In the genomic region with DNA sequence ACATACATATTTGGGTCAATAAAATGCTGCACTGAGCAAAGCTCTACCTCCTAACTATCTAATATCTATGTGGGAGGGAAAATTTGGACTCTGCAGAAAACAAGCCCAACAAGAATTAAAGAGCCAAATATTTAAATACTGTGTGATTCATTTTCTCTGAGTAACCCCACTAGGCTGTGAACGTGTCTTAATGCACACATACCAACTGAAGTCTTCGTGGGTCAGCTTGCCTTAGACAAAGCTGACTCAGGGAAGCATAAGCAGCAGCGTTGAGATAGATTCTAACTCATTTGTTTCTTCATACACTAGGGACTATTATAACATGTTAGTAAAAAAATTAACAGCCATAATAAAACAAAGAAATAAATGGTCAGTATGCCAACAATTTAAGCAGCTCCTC, we compare ENCODE assay signal across 14 cellular contexts.
A peak's percentile ranks its signal among the peaks of the same experiment; 100 is the strongest.
DNase-seq lines count a peak whose midpoint lies in the region; TF ChIP-seq lines count a peak whose summit lies in the region.
"Had no signal": no experiment of that assay in that cellular context is flagged by ENCODE, and none has a peak within 500 bp of the region (broad histone marks: within the 10 kb centered on the region; RNA-seq: fewer than 3 reads in every experiment).

No MANE protein-coding gene starts in this region.

- TF ChIP-seq CTCF in glutamatergic neuron (IDR thresholded peaks at IDR 0.05; ENCODE audit: partially characterized antibody, unreplicated experiment) = no peak

- DNase-seq in EH (ENCODE audit: low read depth) (peak; percentile 94), RKO (ENCODE audit: low spot score) (peak; percentile 46), epithelial cell of prostate (ENCODE audit: low read depth, low spot score) (peak; percentile 84), renal cortical epithelial cell (ENCODE audit: low read depth) (peak; percentile 64), superior temporal gyrus (ENCODE audit: extremely low spot score) (no peak), NCI-H1417 treated with DMSO at 0.1 percent for 48 hours (lab: John Stamatoyannopoulos, UW) (no peak), glutamatergic neuron (no peak)
- no peak for DNase-seq in activated T-cell treated with anti-CD3 and anti-CD28 coated beads, Interleukin-2, amount 50 U/mL, for 1 hour
- DNase-seq: activated naive CD8-positive, alpha-beta T cell treated with anti-CD3 and anti-CD28 coated beads, Interleukin-2, amount 50 U/mL, for 24 hours; CD8-positive, alpha-beta memory T cell; effector CD8-positive, alpha-beta T cell; NCI-H446; stimulated activated CD4-positive, alpha-beta T cell treated with anti-CD3 and anti-CD28 coated beads, Interleukin-2, amount 100 ng/mL, for 48 hours; stimulated activated naive B cell treated with anti-CD40 and anti-IgM and Interleukin-4, amounts not matched to agents 10 μg/mL and 1 μg/mL and 100 μg/mL, for 72 hours had no signal

- no peaks in the 10 kb centered on the region for H3K9me3 Mint-ChIP-seq in glutamatergic neuron (ENCODE audit: unreplicated experiment)
- H3K9me3 Mint-ChIP-seq: stimulated activated naive B cell treated with anti-CD40 and anti-IgM and Interleukin-4, amounts not matched to agents 10 μg/mL and 1 μg/mL and 100 μg/mL, for 72 hours had no signal

- no peak overlapping the region for H3K4me3 Mint-ChIP-seq in glutamatergic neuron (ENCODE audit: unreplicated experiment)
- H3K4me3 Mint-ChIP-seq: activated naive CD8-positive, alpha-beta T cell treated with anti-CD3 and anti-CD28 coated beads, Interleukin-2, amount 50 U/mL, for 24 hours; CD8-positive, alpha-beta memory T cell; stimulated activated naive B cell treated with anti-CD40 and anti-IgM and Interleukin-4, amounts not matched to agents 10 μg/mL and 1 μg/mL and 100 μg/mL, for 72 hours had no signal

- H3K27me3 Mint-ChIP-seq in glutamatergic neuron (ENCODE audit: unreplicated experiment) = no peaks in the 10 kb centered on the region
- H3K27me3 Mint-ChIP-seq: activated naive CD8-positive, alpha-beta T cell treated with anti-CD3 and anti-CD28 coated beads, Interleukin-2, amount 50 U/mL, for 24 hours; stimulated activated naive B cell treated with anti-CD40 and anti-IgM and Interleukin-4, amounts not matched to agents 10 μg/mL and 1 μg/mL and 100 μg/mL, for 72 hours had no signal

- no peaks in the 10 kb centered on the region for H3K4me1 Mint-ChIP-seq in glutamatergic neuron (ENCODE audit: low read depth, unreplicated experiment)
- H3K4me1 Mint-ChIP-seq: activated naive CD8-positive, alpha-beta T cell treated with anti-CD3 and anti-CD28 coated beads, Interleukin-2, amount 50 U/mL, for 24 hours; CD8-positive, alpha-beta memory T cell; stimulated activated naive B cell treated with anti-CD40 and anti-IgM and Interleukin-4, amounts not matched to agents 10 μg/mL and 1 μg/mL and 100 μg/mL, for 72 hours had no signal

- H3K36me3 Mint-ChIP-seq in glutamatergic neuron (ENCODE audit: unreplicated experiment) = no peaks in the 10 kb centered on the region
- H3K36me3 Mint-ChIP-seq: stimulated activated naive B cell treated with anti-CD40 and anti-IgM and Interleukin-4, amounts not matched to agents 10 μg/mL and 1 μg/mL and 100 μg/mL, for 72 hours had no signal

- H3K27ac ChIP-seq in epithelial cell of prostate = peak overlapping the region; percentile 49

- H3K27ac Mint-ChIP-seq in glutamatergic neuron (ENCODE audit: unreplicated experiment) = no peak overlapping the region
- H3K27ac Mint-ChIP-seq: activated naive CD8-positive, alpha-beta T cell treated with anti-CD3 and anti-CD28 coated beads, Interleukin-2, amount 50 U/mL, for 24 hours; CD8-positive, alpha-beta memory T cell; stimulated activated naive B cell treated with anti-CD40 and anti-IgM and Interleukin-4, amounts not matched to agents 10 μg/mL and 1 μg/mL and 100 μg/mL, for 72 hours had no signal

Comparison
In these comparisons a context has a peak if more than half of its experiments do, and no peak if none do; other contexts are left out.
1. DNase-seq: peak in EH (single experiment), RKO (single experiment), epithelial cell of prostate (single experiment) and renal cortical epithelial cell (single experiment); none in activated T-cell treated with anti-CD3 and anti-CD28 coated beads, Interleukin-2, amount 50 U/mL, for 1 hour (single experiment), superior temporal gyrus (single experiment), NCI-H1417 treated with DMSO at 0.1 percent for 48 hours (single experiment) and glutamatergic neuron (single experiment).